In the genomic region with DNA sequence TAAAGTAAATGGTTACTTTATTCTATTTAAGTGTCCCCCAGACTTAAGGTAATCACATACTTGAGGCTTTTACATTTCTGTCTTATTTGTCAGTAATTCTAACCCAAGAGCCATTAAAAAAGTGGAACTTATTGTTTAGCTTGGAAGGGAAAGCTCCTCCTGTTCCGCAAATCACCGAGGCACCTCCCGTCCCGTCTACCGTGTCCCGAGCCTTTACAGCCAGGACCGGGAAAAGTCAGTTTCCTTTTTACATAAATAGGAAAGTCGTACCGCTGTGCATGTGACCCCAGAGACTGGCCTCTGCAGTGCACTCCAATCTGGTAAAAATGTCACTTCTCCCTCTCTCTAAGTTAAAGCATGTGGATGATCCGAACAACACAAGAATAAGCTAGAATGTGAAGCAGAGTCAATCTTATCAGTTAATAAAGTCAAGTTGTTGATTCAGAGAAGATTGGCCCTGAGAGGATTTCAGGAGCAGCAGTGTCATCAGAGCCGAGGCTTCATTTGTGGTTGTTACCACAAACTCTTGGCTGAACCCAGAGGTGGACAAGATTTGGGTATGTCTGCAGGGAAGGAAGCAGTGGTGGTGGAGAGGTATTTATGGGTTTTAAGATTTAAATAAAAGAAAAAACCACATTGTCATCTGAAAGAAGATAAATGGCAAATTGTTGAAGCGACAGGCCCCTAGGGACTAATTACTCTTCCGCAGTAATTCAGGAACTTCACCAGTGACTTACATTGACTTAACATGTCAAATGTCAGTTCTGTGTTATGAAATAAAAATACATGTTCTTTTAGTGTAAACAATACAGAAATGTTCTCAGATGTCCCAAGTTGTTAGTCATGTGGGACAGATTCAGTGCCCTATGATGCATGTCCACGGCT, we compare ENCODE assay signal across 9 cellular contexts.
DNase-seq lines count a peak whose midpoint lies in the region; ATAC-seq and TF ChIP-seq lines count a peak whose summit lies in the region.
"Had no signal": no experiment of that assay in that cellular context is flagged by ENCODE, and none has a peak within 500 bp of the region (broad histone marks: within the 10 kb centered on the region; RNA-seq: fewer than 3 reads in every experiment).

No MANE protein-coding gene starts in this region.

- H3K4me3 ChIP-seq in aorta (ENCODE audit: low read length in 2 of 2) = no peak overlapping the region

- WGBS in aorta, 2 donors = 18 to 24% methylated on average over 14 of the region's 14 CpGs

- H3K36me3 ChIP-seq in aorta (ENCODE audit: control insufficient read depth in 1 of 2, insufficient read depth in 2 of 2, low read length in 1 of 2) = no peaks in the 10 kb centered on the region

- H3K4me1 Mint-ChIP-seq in activated CD8-positive, alpha-beta T cell treated with anti-CD3 and anti-CD28 coated beads, Interleukin-2, amount 10 ng/mL, durations not matched to agents 7 days and 5 days (ENCODE audit: low read depth) = peaks cover 15% of the 10 kb centered on the region
- H3K4me1 Mint-ChIP-seq in activated CD8-positive, alpha-beta T cell treated with anti-CD3 and anti-CD28 coated beads for 36 hours (ENCODE audit: low read depth) = peaks cover 6% of the 10 kb centered on the region
- no peaks in the 10 kb centered on the region for H3K4me1 Mint-ChIP-seq in effector memory CD8-positive, alpha-beta T cell (ENCODE audit: low read depth in 2 of 2)

- peaks cover 2 to 6% of the 10 kb centered on the region in 2 donors for H3K4me1 ChIP-seq in aorta (ENCODE audit: control insufficient read depth in 1 of 2, insufficient read depth in 2 of 2, low read length in 2 of 2)

- no peak overlapping the region for H3K27ac Mint-ChIP-seq in activated CD8-positive, alpha-beta T cell treated with anti-CD3 and anti-CD28 coated beads, Interleukin-2, amount 10 ng/mL, durations not matched to agents 7 days and 5 days
- no peak overlapping the region for H3K27ac Mint-ChIP-seq in activated CD8-positive, alpha-beta T cell treated with anti-CD3 and anti-CD28 coated beads for 36 hours
- no peak overlapping the region for H3K27ac Mint-ChIP-seq in effector memory CD8-positive, alpha-beta T cell
- H3K27ac Mint-ChIP-seq: activated B cell treated with CpG ODN at 0.5 μM for 24 hours had no signal

- H3K4me3 Mint-ChIP-seq in activated CD8-positive, alpha-beta T cell treated with anti-CD3 and anti-CD28 coated beads, Interleukin-2, amount 10 ng/mL, durations not matched to agents 7 days and 5 days = no peak overlapping the region
- no peak overlapping the region for H3K4me3 Mint-ChIP-seq in activated CD8-positive, alpha-beta T cell treated with anti-CD3 and anti-CD28 coated beads for 36 hours
- H3K4me3 Mint-ChIP-seq in effector memory CD8-positive, alpha-beta T cell = no peak overlapping the region
- H3K4me3 Mint-ChIP-seq: activated B cell treated with CpG ODN at 0.5 μM for 24 hours had no signal

- CTCF ChIA-PET in activated CD8-positive, alpha-beta T cell treated with anti-CD3 and anti-CD28 coated beads, Interleukin-2, amount 10 ng/mL, durations not matched to agents 7 days and 5 days (lab: Charles Lee) = no interaction called here
- CTCF ChIA-PET in activated CD8-positive, alpha-beta T cell treated with anti-CD3 and anti-CD28 coated beads for 36 hours (lab: Charles Lee) = interaction anchor here (1.9 kb wide), 1 partner anchor 275 kb away, joined by 6 read pairs; no protein-coding TSS in a partner anchor

- TF ChIP-seq CTCF in activated CD8-positive, alpha-beta T cell treated with anti-CD3 and anti-CD28 coated beads for 36 hours (IDR thresholded peaks at IDR 0.05) = no peak

- POLR2A ChIA-PET in activated CD8-positive, alpha-beta T cell treated with anti-CD3 and anti-CD28 coated beads, Interleukin-2, amount 10 ng/mL, durations not matched to agents 7 days and 5 days (lab: Charles Lee) = no interaction called here
- POLR2A ChIA-PET in activated CD8-positive, alpha-beta T cell treated with anti-CD3 and anti-CD28 coated beads for 36 hours (lab: Charles Lee) = no interaction called here

- no peaks in the 10 kb centered on the region for H3K9me3 Mint-ChIP-seq in activated CD8-positive, alpha-beta T cell treated with anti-CD3 and anti-CD28 coated beads, Interleukin-2, amount 10 ng/mL, durations not matched to agents 7 days and 5 days (ENCODE audit: insufficient read depth)
- no peaks in the 10 kb centered on the region for H3K9me3 Mint-ChIP-seq in activated CD8-positive, alpha-beta T cell treated with anti-CD3 and anti-CD28 coated beads for 36 hours
- H3K9me3 Mint-ChIP-seq in effector memory CD8-positive, alpha-beta T cell = no peaks in the 10 kb centered on the region
- H3K9me3 Mint-ChIP-seq: activated B cell treated with CpG ODN at 0.5 μM for 24 hours had no signal

- no peaks in the 10 kb centered on the region for H3K9me3 ChIP-seq in aorta (ENCODE audit: control insufficient read depth, low read length)

- peak overlapping the region; percentile 14 to 31 for H3K27ac ChIP-seq in aorta (ENCODE audit: low read depth in 1 of 2, low read length in 2 of 2)

- intact Hi-C loops in activated CD8-positive, alpha-beta T cell treated with anti-CD3 and anti-CD28 coated beads for 36 hours (cut with micrococcal nuclease) = no loop called here
- intact Hi-C loops in aorta (cut with DNase I) = loop anchor here in 1 of 2 donors (5.0 kb wide), 1 partner anchor 337 kb away; no protein-coding TSS in a partner anchor

- no peaks in the 10 kb centered on the region for H3K36me3 Mint-ChIP-seq in activated CD8-positive, alpha-beta T cell treated with anti-CD3 and anti-CD28 coated beads, Interleukin-2, amount 10 ng/mL, durations not matched to agents 7 days and 5 days (ENCODE audit: low read depth)
- no peaks in the 10 kb centered on the region for H3K36me3 Mint-ChIP-seq in activated CD8-positive, alpha-beta T cell treated with anti-CD3 and anti-CD28 coated beads for 36 hours (ENCODE audit: low read depth)
- H3K36me3 Mint-ChIP-seq in effector memory CD8-positive, alpha-beta T cell (ENCODE audit: insufficient read depth) = no peaks in the 10 kb centered on the region

- no peaks in the 10 kb centered on the region for H3K27me3 ChIP-seq in aorta (ENCODE audit: control insufficient read depth in 1 of 2, insufficient read depth in 2 of 2, low read length in 1 of 2)

- ATAC-seq in activated CD8-positive, alpha-beta T cell treated with anti-CD3 and anti-CD28 coated beads, Interleukin-2, amount 10 ng/mL, durations not matched to agents 7 days and 5 days = peak; percentile 30
- ATAC-seq in activated CD8-positive, alpha-beta T cell treated with anti-CD3 and anti-CD28 coated beads for 36 hours = no peak
- ATAC-seq in aorta (ENCODE audit: low FRiP score) = peak; percentile 66
- ATAC-seq in effector memory CD8-positive, alpha-beta T cell (replicated peaks) = no peak

- no peak for DNase-seq in activated CD8-positive, alpha-beta T cell treated with anti-CD3 and anti-CD28 coated beads, Interleukin-2, amount 10 ng/mL, durations not matched to agents 7 days and 5 days
- no peak for DNase-seq in activated CD8-positive, alpha-beta T cell treated with anti-CD3 and anti-CD28 coated beads for 36 hours
- DNase-seq in T1000 (lab: John Stamatoyannopoulos, UW) = peak; percentile 17
- DNase-seq in iris pigment epithelial cell (ENCODE audit: low read depth) = peak; percentile 30
- peak in 1 of 2 donors; percentile 74 for DNase-seq in aorta
- DNase-seq in activated T-cell treated with anti-CD3 and anti-CD28 coated beads for 4 hours = no peak
- no peak for DNase-seq in effector memory CD8-positive, alpha-beta T cell
- no peak for DNase-seq in activated naive CD4-positive, alpha-beta T cell treated with anti-CD3 and anti-CD28 coated beads, Interleukin-2, amount 50 U/mL, for 16 hours
- DNase-seq: activated B cell treated with CpG ODN at 0.5 μM for 24 hours had no signal

- H3K27me3 Mint-ChIP-seq in activated CD8-positive, alpha-beta T cell treated with anti-CD3 and anti-CD28 coated beads, Interleukin-2, amount 10 ng/mL, durations not matched to agents 7 days and 5 days (ENCODE audit: low read depth) = peaks cover 34% of the 10 kb centered on the region
- peaks cover 12% of the 10 kb centered on the region for H3K27me3 Mint-ChIP-seq in activated CD8-positive, alpha-beta T cell treated with anti-CD3 and anti-CD28 coated beads for 36 hours
- peaks cover 33 to 44% of the 10 kb centered on the region in 2 donors for H3K27me3 Mint-ChIP-seq in effector memory CD8-positive, alpha-beta T cell

Comparison
In these comparisons a context has a peak if more than half of its experiments do, and no peak if none do; other contexts are left out.
1. ATAC-seq: peak in activated CD8-positive, alpha-beta T cell treated with anti-CD3 and anti-CD28 coated beads, Interleukin-2, amount 10 ng/mL, durations not matched to agents 7 days and 5 days (single experiment) and aorta (single experiment); none in activated CD8-positive, alpha-beta T cell treated with anti-CD3 and anti-CD28 coated beads for 36 hours (single experiment) and effector memory CD8-positive, alpha-beta T cell (single experiment).
2. DNase-seq: peak in T1000 (single experiment) and iris pigment epithelial cell (single experiment); none in activated CD8-positive, alpha-beta T cell treated with anti-CD3 and anti-CD28 coated beads, Interleukin-2, amount 10 ng/mL, durations not matched to agents 7 days and 5 days (single experiment), activated CD8-positive, alpha-beta T cell treated with anti-CD3 and anti-CD28 coated beads for 36 hours (single experiment), activated T-cell treated with anti-CD3 and anti-CD28 coated beads for 4 hours (single experiment), effector memory CD8-positive, alpha-beta T cell (0 of 3) and activated naive CD4-positive, alpha-beta T cell treated with anti-CD3 and anti-CD28 coated beads, Interleukin-2, amount 50 U/mL, for 16 hours (single experiment).